ENCODE assay signal across 1 cellular context in the genomic region with DNA sequence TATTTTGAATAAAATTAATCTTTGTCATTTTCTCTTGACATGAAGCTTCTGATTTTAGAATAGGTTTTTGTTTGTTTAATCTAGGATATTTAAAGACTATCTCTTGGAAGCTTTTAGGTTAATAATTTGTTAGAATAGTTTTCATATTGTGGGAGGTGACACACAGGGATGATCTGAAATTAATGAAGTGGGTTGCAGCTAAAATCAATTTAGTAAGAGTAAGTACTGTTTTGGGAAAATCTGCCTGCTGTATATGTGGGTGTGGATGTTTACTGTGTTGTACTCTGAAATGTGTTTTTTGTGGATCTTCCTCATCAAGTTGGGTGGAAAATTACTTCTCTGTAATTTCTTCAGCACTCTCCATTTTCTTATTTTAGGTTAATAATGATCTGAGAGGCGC.
TF ChIP-seq lines count a peak whose summit lies in the region.

No MANE protein-coding gene starts in this region.

TF ChIP-seq in K562, 482 proteins besides CTCF, POLR2A, EP300 and RAD21 (continued from another document):
- TF ChIP-seq, protein P1, sequence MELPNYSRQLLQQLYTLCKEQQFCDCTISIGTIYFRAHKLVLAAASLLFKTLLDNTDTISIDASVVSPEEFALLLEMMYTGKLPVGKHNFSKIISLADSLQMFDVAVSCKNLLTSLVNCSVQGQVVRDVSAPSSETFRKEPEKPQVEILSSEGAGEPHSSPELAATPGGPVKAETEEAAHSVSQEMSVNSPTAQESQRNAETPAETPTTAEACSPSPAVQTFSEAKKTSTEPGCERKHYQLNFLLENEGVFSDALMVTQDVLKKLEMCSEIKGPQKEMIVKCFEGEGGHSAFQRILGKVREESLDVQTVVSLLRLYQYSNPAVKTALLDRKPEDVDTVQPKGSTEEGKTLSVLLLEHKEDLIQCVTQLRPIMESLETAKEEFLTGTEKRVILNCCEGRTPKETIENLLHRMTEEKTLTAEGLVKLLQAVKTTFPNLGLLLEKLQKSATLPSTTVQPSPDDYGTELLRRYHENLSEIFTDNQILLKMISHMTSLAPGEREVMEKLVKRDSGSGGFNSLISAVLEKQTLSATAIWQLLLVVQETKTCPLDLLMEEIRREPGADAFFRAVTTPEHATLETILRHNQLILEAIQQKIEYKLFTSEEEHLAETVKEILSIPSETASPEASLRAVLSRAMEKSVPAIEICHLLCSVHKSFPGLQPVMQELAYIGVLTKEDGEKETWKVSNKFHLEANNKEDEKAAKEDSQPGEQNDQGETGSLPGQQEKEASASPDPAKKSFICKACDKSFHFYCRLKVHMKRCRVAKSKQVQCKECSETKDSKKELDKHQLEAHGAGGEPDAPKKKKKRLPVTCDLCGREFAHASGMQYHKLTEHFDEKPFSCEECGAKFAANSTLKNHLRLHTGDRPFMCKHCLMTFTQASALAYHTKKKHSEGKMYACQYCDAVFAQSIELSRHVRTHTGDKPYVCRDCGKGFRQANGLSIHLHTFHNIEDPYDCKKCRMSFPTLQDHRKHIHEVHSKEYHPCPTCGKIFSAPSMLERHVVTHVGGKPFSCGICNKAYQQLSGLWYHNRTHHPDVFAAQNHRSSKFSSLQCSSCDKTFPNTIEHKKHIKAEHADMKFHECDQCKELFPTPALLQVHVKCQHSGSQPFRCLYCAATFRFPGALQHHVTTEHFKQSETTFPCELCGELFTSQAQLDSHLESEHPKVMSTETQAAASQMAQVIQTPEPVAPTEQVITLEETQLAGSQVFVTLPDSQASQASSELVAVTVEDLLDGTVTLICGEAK (IDR thresholded peaks at IDR 0.05), result no peak
- TF ChIP-seq, protein P1 (CRISPR knock-in tag; IDR thresholded peaks at IDR 0.05), result no peak
